Comparison of ENCODE assay signal across 1 cellular context in the genomic region with DNA sequence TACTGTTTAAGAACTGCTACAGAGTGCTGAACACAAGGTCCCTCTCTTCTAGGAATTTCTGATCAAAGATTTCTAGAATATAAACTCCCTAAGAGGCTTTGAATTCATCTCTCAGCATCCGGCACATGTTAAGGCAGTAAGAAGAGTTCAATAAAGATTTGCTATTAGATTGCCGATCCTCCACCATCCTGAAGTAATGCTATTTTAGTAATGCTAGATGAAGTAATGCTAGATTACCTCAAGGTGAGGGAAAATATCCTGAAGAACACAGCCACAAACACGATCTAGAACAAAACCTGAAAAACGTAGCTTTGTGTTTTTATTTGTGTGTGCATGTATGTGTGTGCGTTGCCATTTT.
TF ChIP-seq lines count a peak whose summit lies in the region.

No MANE protein-coding gene starts in this region.

TF ChIP-seq in endothelial cell of umbilical vein, 7 proteins besides CTCF, POLR2A, EP300 and RAD21 (continued from another document):
- TF ChIP-seq, protein P1, sequence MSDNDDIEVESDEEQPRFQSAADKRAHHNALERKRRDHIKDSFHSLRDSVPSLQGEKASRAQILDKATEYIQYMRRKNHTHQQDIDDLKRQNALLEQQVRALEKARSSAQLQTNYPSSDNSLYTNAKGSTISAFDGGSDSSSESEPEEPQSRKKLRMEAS (IDR thresholded peaks at IDR 0.05; ENCODE audit: insufficient read depth, insufficient read length), result no peak
- TF ChIP-seq JUN (IDR thresholded peaks at IDR 0.05; ENCODE audit: borderline replicate concordance, insufficient read depth, insufficient read length, low read depth), result no peak
- no peak for TF ChIP-seq FOS (IDR thresholded peaks at IDR 0.05; ENCODE audit: borderline replicate concordance, insufficient read depth, low read length)
- no peak for TF ChIP-seq POLR2AphosphoS5 (IDR thresholded peaks at IDR 0.05; ENCODE audit: insufficient read depth, low read depth, low read length)
- TF ChIP-seq GATA2 (IDR thresholded peaks at IDR 0.05; ENCODE audit: insufficient read depth, insufficient read length, low read depth, low read length), result no peak
- TF ChIP-seq MYC (IDR thresholded peaks at IDR 0.05; ENCODE audit: low read depth, low read length), result no peak
